ENCODE assay signal across 12 cellular contexts in the genomic region with DNA sequence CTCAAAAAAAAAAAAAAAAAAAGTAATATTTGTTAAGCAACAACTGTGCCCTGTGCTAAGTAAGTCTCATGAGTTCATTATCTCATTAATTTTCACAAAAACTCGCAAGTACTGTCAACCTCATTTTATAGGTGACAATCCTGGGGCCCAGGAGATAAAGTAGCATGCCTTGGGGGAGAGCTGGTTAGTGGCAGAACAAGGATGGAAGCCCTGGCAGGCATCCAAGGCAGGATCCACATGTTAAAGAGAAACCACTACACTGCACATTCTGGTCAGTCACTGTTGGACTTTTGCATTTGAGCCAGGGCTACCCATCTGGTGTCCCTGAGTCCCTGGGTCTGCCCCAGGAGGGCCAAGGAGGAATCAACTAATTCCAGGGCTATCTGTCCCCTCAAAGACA. TPM values are rescaled to one million over a fixed set of nuclear protein-coding genes. Genes with fewer than 3 reads are reported as not detected.
DNase-seq lines count a peak whose midpoint lies in the region; ATAC-seq, FAIRE-seq and TF ChIP-seq lines count a peak whose summit lies in the region.
"Had no signal": no experiment of that assay in that cellular context is flagged by ENCODE, and none has a peak within 500 bp of the region (broad histone marks: within the 10 kb centered on the region; RNA-seq: fewer than 3 reads in every experiment).

No MANE protein-coding gene starts in this region.

- no peak overlapping the region for H3K4me3 ChIP-seq in CD8-positive, alpha-beta memory T cell (ENCODE audit: low read length)
- no peak overlapping the region for H3K4me3 ChIP-seq in K562
- H3K4me3 ChIP-seq: thoracic aorta had no signal

- intact Hi-C loops in K562 (cut with micrococcal nuclease) = no loop called here

- peak overlapping the region; percentile 15; the same call in 1 of the 2 replicates for H3K4me2 ChIP-seq in K562 (ENCODE audit: insufficient read depth, low read length)

- H3K27me3 ChIP-seq in CD8-positive, alpha-beta memory T cell (ENCODE audit: insufficient read depth, low read length, poor library complexity, severe bottlenecking) = no peaks in the 10 kb centered on the region
- no peaks in the 10 kb centered on the region for H3K27me3 ChIP-seq in K562 (ENCODE audit: control insufficient read depth in 2 of 2, insufficient read depth in 2 of 2, low read length in 2 of 2)

- H2AFZ ChIP-seq in K562 (ENCODE audit: low read depth, low read length) = peak overlapping the region; percentile 61
- H2AFZ ChIP-seq: parathyroid adenoma had no signal

- 6% methylated on average over 1 of the region's 1 CpG for WGBS in K562 (ENCODE audit: insufficient coverage, low coverage, missing lambda C conversion rate)

- no TSS peak for BruUV-seq in K562 (replicated peaks; lab: Mats Ljungman, UMichigan)

- no peak for DNase-seq in CD8-positive, alpha-beta memory T cell
- DNase-seq in K562 (ENCODE audit: extremely low read depth in 1 of 4, low spot score in 3 of 4) (peak; percentile 41 to 90 (median 60)), myocyte (ENCODE audit: low read depth) (peak; percentile 79), NK-92 (lab: John Stamatoyannopoulos, UW; ENCODE audit: unreplicated experiment) (no peak), SHP77 (lab: John Stamatoyannopoulos, UW) (no peak), NCI-H2196 (lab: John Stamatoyannopoulos, UW; ENCODE audit: unreplicated experiment) (no peak)

- no peaks in the 10 kb centered on the region for H3K79me2 ChIP-seq in K562 (ENCODE audit: control insufficient read depth, insufficient read depth, low read length)
- H3K79me2 ChIP-seq: parathyroid adenoma had no signal

- no peaks in the 10 kb centered on the region for H3K36me3 Mint-ChIP-seq in CD8-positive, alpha-beta memory T cell
- H3K36me3 Mint-ChIP-seq in IgD-negative memory B cell = no peaks in the 10 kb centered on the region

- peak overlapping the region; percentile 93 to 100 (median 99) for H3K27ac Mint-ChIP-seq in CD8-positive, alpha-beta memory T cell
- peak overlapping the region; percentile 47 to 91 (median 82) for H3K27ac Mint-ChIP-seq in IgD-negative memory B cell

- no peak for TF ChIP-seq CTCF in K562 (IDR thresholded peaks at IDR 0.05 in 2 of 3, conservative IDR thresholded peaks at IDR 0.05 in 1 of 3; ENCODE audit: insufficient read depth in 2 of 3, low read depth in 1 of 3, low read length in 3 of 3)

- H3K36me3 ChIP-seq in CD8-positive, alpha-beta memory T cell (ENCODE audit: insufficient read depth, low read length) = no peaks in the 10 kb centered on the region
- no peaks in the 10 kb centered on the region for H3K36me3 ChIP-seq in K562 (ENCODE audit: control insufficient read depth, insufficient read depth, low read length)
- H3K36me3 ChIP-seq: thoracic aorta had no signal

- H3K9me1 ChIP-seq in K562 (ENCODE audit: control insufficient read depth, insufficient read depth, low read length) = no peaks in the 10 kb centered on the region

- H3K27ac ChIP-seq in CD8-positive, alpha-beta memory T cell (ENCODE audit: low read depth, low read length) = no peak overlapping the region
- peak overlapping the region; percentile 42; the same call in 2 of the 3 replicates for H3K27ac ChIP-seq in K562 (ENCODE audit: extremely low read depth, low read depth, low read length)
- H3K27ac ChIP-seq: parathyroid adenoma, thoracic aorta, VCaP had no signal

- no peak for TF ChIP-seq POLR2A in K562 (conservative IDR thresholded peaks at IDR 0.05)

- CTCF ChIA-PET in CD8-positive, alpha-beta memory T cell (lab: Charles Lee) = interaction anchor here (0.7 to 26.3 kb wide), 9 partner anchors 11 to 50 kb away, joined by 3 to 580 read pairs (median 8); partner anchors contain the start of gene ZFP36L2
- CTCF ChIA-PET in K562 (lab: Yijun Ruan, JAX; ENCODE audit: low intra/inter-chr PET ratio) = no interaction called here

- no peaks in the 10 kb centered on the region for H4K20me1 ChIP-seq in K562 (replicated peaks; ENCODE audit: control insufficient read depth, insufficient read depth, low read length)

- peak; percentile 89 for FAIRE-seq in K562 (lab: Jason Lieb, UNC)
- FAIRE-seq: endometrium had no signal

- H3K4me1 Mint-ChIP-seq in CD8-positive, alpha-beta memory T cell = peaks cover 86 to 94% (median 91%) of the 10 kb centered on the region in 3 donors
- peaks cover 27 to 73% (median 50%) of the 10 kb centered on the region in 3 donors for H3K4me1 Mint-ChIP-seq in IgD-negative memory B cell

- no peaks in the 10 kb centered on the region for H3K9me3 ChIP-seq in CD8-positive, alpha-beta memory T cell (ENCODE audit: low read length)
- no peaks in the 10 kb centered on the region for H3K9me3 ChIP-seq in K562 (replicated peaks; ENCODE audit: control insufficient read depth, insufficient read depth, low read depth, low read length)

- no peak for TF ChIP-seq EP300 in K562 (IDR thresholded peaks at IDR 0.05; ENCODE audit: low read length)

- in situ Hi-C loops in K562 (cut with MboI) = loop anchor here (10.0 kb wide), 1 partner anchor 53 kb away; the partner anchor contains the start of gene ZFP36L2

- ATAC-seq in K562 (peak; percentile 27), GM21360 (IDR thresholded peaks at IDR 0.05; ENCODE audit: unreplicated experiment) (no peak)

- H3K4me3 Mint-ChIP-seq in CD8-positive, alpha-beta memory T cell = peak overlapping the region; percentile 16 to 83 (median 55)
- peak overlapping the region in 3 of 4 donors; percentile 28 to 81 (median 57) for H3K4me3 Mint-ChIP-seq in IgD-negative memory B cell

- H3K9me3 Mint-ChIP-seq in CD8-positive, alpha-beta memory T cell = peaks cover 0 to 3% (median 0%) of the 10 kb centered on the region in 5 donors
- H3K9me3 Mint-ChIP-seq in IgD-negative memory B cell = no peaks in the 10 kb centered on the region

- TF ChIP-seq RAD21 in K562 (CRISPR knock-in tag; conservative IDR thresholded peaks at IDR 0.05 in 1 of 2, IDR thresholded peaks at IDR 0.05 in 1 of 2) = 0 out of 4 replicates have a peak, but pooled peaks of 1 of the 2 experiments have one; percentile 9

- peaks cover 89% of the 10 kb centered on the region for H3K4me1 ChIP-seq in CD8-positive, alpha-beta memory T cell (ENCODE audit: insufficient read depth, low read length)
- peaks cover 63 to 64% of the 10 kb centered on the region in 2 experiments for H3K4me1 ChIP-seq in K562 (replicated peaks in 1 of 2; ENCODE audit: control insufficient read depth in 2 of 2, insufficient read depth in 2 of 2, low read length in 2 of 2)
- H3K4me1 ChIP-seq: parathyroid adenoma had no signal

- H3K9ac ChIP-seq in K562 (ENCODE audit: insufficient read depth in 1 of 2, low read depth in 2 of 2, low read length in 2 of 2) = peak overlapping the region; percentile 14 to 80; a peak in 2 of 4 replicates
- H3K9ac ChIP-seq: parathyroid adenoma had no signal

- peaks cover 0 to 5% of the 10 kb centered on the region in 2 donors for H3K27me3 Mint-ChIP-seq in CD8-positive, alpha-beta memory T cell
- H3K27me3 Mint-ChIP-seq in IgD-negative memory B cell = no peaks in the 10 kb centered on the region

- POLR2A ChIA-PET in CD8-positive, alpha-beta memory T cell (lab: Charles Lee) = interaction anchor here (1.1 to 10.5 kb wide), 5 partner anchors 9 to 56 kb away, joined by 4 to 224 read pairs (median 14); partner anchors contain the start of gene ZFP36L2
- POLR2A ChIA-PET in K562 (lab: Yijun Ruan, JAX) = interaction anchor here (0.8 to 1.8 kb wide), 3 partner anchors 50 to 120 kb away, joined by 4 to 10 read pairs (median 5); partner anchors contain the start of gene ZFP36L2

TF ChIP-seq in K562, 482 proteins besides CTCF, POLR2A, EP300 and RAD21 (continues in another document):
- TF ChIP-seq ZC3H8 (IDR thresholded peaks at IDR 0.05) = no peak
- TF ChIP-seq ARID1B (IDR thresholded peaks at IDR 0.05) = peak; percentile 61

RNA-seq across cellular contexts. Expression of gene ZFP36L2, which starts 54.6 kb away (rescaled TPM):
- 10 to 100 TPM; 98.0 to 98.6 TPM for total RNA-seq in CD8-positive, alpha-beta memory T cell
- 737 TPM for polyA plus RNA-seq in CD8-positive, alpha-beta memory T cell
- polyA plus RNA-seq in IgD-negative memory B cell (249 TPM), K562 (2011; rRNA removed) (6.5 and 11.7 TPM in 2 replicates), K562 (2014; fragmentation: Illumina TruSeq; extraction: Trizol) (20.0 and 20.3 TPM in 2 replicates), K562 (2014; fragmentation: Nextera tagmentation; extraction: Ambion mirVana) (10 to 100 TPM; 32.4 to 42.8 TPM), K562 (2014; rRNA removed) (21.8 and 23.7 TPM in 2 replicates)
- total RNA-seq in K562 (2011; cell fraction: chromatin; rRNA removed; ENCODE audit: low replicate concordance) = 9.5 and 13.7 TPM in 2 replicates
- 9.7 and 10.2 TPM in 2 replicates for total RNA-seq in K562 (2011; cell fraction: nucleolus; rRNA removed)
- total RNA-seq in K562 (2011; cell fraction: nucleoplasm; rRNA removed) = 11.8 and 19.4 TPM in 2 replicates
- total RNA-seq in K562 (2014; rRNA removed) (4.1 and 6.2 TPM in 2 replicates), K562 (2014; rRNA removed; fragmentation: Illumina TruSeq; extraction: Trizol) (6.2 and 6.4 TPM in 2 replicates), K562 (2015; rRNA removed; fragmentation: Illumina TruSeq; extraction: Trizol) (6.6 and 7.9 TPM in 2 replicates), K562 (2021) (60.6 and 62.1 TPM in 2 replicates), myocyte (6.1 and 6.2 TPM in 2 replicates)
- 3.1 and 12.8 TPM in 2 replicates for polyA plus RNA-seq in K562 (2011; cell fraction: cytosol; rRNA removed)
- polyA plus RNA-seq in K562 (2011; cell fraction: nucleus; rRNA removed) = 6.0 and 19.0 TPM in 2 replicates
- polyA plus RNA-seq in K562 (2012) = 27.2 and 38.8 TPM in 2 replicates
- 4.3 and 5.1 TPM in 2 replicates for polyA minus RNA-seq in K562 (2011; rRNA and poly(A)+ RNA removed)
- polyA minus RNA-seq in K562 (2011; cell fraction: cytosol; rRNA and poly(A)+ RNA removed) = 17.1 and 23.8 TPM in 2 replicates
- polyA minus RNA-seq in K562 (2011; cell fraction: nucleus; rRNA and poly(A)+ RNA removed) = 6.4 and 8.1 TPM in 2 replicates
- 10.3 TPM for polyA plus RNA-seq in myocyte (2012)

Comparison
In these comparisons a context has a peak if more than half of its experiments do, and no peak if none do; other contexts are left out.
1. DNase-seq: peak in K562 (4 of 4) and myocyte (single experiment); none in CD8-positive, alpha-beta memory T cell (0 of 5), NK-92 (single experiment), SHP77 (0 of 2) and NCI-H2196 (single experiment).